In the genomic region with DNA sequence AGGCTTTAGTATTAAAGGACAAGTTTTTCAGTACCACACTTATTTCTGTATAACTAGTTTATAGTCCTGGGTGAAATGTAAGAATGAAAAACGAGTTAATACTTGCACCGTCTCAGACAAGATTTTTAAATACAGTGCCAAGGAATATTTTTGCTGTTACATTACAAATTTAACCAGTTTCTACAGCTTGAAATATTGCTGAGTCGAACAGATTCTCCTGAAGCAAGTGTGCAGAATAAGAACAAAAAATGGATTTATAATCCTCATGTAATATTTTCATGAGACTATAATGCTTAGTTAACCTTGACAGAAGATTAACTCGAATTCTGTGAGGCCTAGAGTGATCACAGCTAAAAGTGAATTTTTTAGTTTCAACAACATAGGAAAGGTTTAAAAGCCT, we compare ENCODE assay signal across 2 cellular contexts.
TF ChIP-seq lines count a peak whose summit lies in the region.

No MANE protein-coding gene starts in this region.

TF ChIP-seq in HepG2, 621 proteins besides CTCF, POLR2A, EP300 and RAD21:
- TF ChIP-seq ZSCAN31 (CRISPR knock-in tag; IDR thresholded peaks at IDR 0.05; ENCODE audit: low read depth) (no peak), MAFK (conservative IDR thresholded peaks at IDR 0.05 in 1 of 2, IDR thresholded peaks at IDR 0.05 in 1 of 2; ENCODE audit: low read length in 2 of 2) (peak; percentile 50 to 60; a peak in 3 of 4 replicates)

TF ChIP-seq in K562, 482 proteins besides CTCF, POLR2A, EP300 and RAD21:
- TF ChIP-seq, protein P1, sequence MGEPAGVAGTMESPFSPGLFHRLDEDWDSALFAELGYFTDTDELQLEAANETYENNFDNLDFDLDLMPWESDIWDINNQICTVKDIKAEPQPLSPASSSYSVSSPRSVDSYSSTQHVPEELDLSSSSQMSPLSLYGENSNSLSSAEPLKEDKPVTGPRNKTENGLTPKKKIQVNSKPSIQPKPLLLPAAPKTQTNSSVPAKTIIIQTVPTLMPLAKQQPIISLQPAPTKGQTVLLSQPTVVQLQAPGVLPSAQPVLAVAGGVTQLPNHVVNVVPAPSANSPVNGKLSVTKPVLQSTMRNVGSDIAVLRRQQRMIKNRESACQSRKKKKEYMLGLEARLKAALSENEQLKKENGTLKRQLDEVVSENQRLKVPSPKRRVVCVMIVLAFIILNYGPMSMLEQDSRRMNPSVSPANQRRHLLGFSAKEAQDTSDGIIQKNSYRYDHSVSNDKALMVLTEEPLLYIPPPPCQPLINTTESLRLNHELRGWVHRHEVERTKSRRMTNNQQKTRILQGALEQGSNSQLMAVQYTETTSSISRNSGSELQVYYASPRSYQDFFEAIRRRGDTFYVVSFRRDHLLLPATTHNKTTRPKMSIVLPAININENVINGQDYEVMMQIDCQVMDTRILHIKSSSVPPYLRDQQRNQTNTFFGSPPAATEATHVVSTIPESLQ (CRISPR knock-in tag; IDR thresholded peaks at IDR 0.05) = no peak
- TF ChIP-seq NFE2 (IDR thresholded peaks at IDR 0.05; ENCODE audit: low read depth) (no peak), THAP7 (CRISPR knock-in tag; IDR thresholded peaks at IDR 0.05) (no peak), MAFG (tag; conservative IDR thresholded peaks at IDR 0.05) (peak; percentile 39), C11orf30 (IDR thresholded peaks at IDR 0.05; ENCODE audit: low read depth) (peak; percentile 60), ZNF316 (IDR thresholded peaks at IDR 0.05) (peak; percentile 71), ZNF3 (CRISPR knock-in tag; IDR thresholded peaks at IDR 0.05) (no peak), RREB1 (CRISPR knock-in tag; IDR thresholded peaks at IDR 0.05) (no peak), SAFB2 (IDR thresholded peaks at IDR 0.05; ENCODE audit: borderline replicate concordance, low read depth, low read length, severe bottlenecking) (no peak)
- TF ChIP-seq, protein P2, sequence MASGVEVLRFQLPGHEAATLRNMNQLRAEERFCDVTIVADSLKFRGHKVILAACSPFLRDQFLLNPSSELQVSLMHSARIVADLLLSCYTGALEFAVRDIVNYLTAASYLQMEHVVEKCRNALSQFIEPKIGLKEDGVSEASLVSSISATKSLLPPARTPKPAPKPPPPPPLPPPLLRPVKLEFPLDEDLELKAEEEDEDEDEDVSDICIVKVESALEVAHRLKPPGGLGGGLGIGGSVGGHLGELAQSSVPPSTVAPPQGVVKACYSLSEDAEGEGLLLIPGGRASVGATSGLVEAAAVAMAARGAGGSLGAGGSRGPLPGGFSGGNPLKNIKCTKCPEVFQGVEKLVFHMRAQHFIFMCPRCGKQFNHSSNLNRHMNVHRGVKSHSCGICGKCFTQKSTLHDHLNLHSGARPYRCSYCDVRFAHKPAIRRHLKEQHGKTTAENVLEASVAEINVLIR (CRISPR knock-in tag; IDR thresholded peaks at IDR 0.05) = no peak
